Comparison of ENCODE assay signal across 8 cellular contexts in the genomic region with DNA sequence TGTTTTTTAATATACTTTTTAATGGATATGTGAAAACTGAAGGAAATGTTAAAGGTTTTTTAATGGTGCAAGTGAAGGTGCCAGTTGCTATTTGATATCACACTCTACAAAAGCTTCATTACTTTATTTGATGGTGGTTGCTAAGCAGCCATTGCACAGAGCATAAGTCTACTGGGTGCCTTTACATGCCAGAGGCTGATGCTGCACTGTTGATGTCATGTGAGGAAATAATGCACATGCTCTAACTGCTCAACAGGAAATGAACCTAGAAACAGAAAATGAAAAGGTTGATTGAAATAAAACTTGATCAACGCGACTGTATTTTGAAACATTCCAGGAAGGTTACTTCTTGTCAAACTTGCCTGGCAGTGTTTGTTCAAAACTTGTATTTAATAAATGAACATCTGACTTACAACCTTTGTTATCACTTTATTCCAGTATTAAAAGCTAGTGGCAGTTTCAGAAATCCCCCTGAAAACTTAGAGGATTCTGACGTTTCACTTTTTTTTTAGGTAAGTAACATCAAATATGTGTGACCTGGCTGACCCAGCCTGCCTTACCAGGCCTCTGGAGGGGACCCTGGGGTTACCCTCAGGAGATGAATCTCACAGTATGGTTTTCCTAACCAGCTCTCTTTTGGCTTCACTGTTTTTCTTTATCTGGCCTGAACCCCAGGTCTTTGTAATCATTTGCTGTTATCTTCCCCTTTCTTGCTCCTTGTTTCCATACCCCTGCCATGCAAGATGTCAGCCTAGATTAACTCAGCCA. TPM values are rescaled to one million over a fixed set of nuclear protein-coding genes. Genes with fewer than 3 reads are reported as not detected.
DNase-seq lines count a peak whose midpoint lies in the region; ATAC-seq, FAIRE-seq and TF ChIP-seq lines count a peak whose summit lies in the region.

No MANE protein-coding gene starts in this region.

- WGBS in sigmoid colon, 2 donors, result 46 to 68% methylated on average over 3 of the region's 3 CpGs

- H3K27ac Mint-ChIP-seq in T-cell, result peak overlapping the region; percentile 100

- peaks cover 0 to 24% (median 22%) of the 10 kb centered on the region in 4 donors for H3K4me1 ChIP-seq in sigmoid colon

- H3K4me3 Mint-ChIP-seq in T-cell, result peak overlapping the region; percentile 96 to 97 (median 97)

- H3K4me3 ChIP-seq in bronchial epithelial cell (ENCODE audit: low read depth, low read length) (no peak overlapping the region), sigmoid colon (no peak overlapping the region)

- H3K36me3 ChIP-seq in bronchial epithelial cell (ENCODE audit: control insufficient read depth, insufficient read depth, low read length) (peaks cover 7% of the 10 kb centered on the region), sigmoid colon (peaks cover 4 to 53% (median 17%) of the 10 kb centered on the region in 4 donors)

- peak in 32 of 34 experiments; percentile 25 to 82 (median 61) for DNase-seq in T-cell
- peak; percentile 46 for DNase-seq in bronchial epithelial cell (ENCODE audit: low read depth)
- peak; percentile 16 to 46 for DNase-seq in stimulated activated CD4-positive, alpha-beta T cell treated with anti-CD3 and anti-CD28 coated beads, Interleukin-2, amount 100 ng/mL, for 24 hours
- no peak for DNase-seq in nucleus accumbens (lab: John Stamatoyannopoulos, UW)
- no peak for DNase-seq in DMS79 treated with DMSO at 0.1 percent for 48 hours (lab: John Stamatoyannopoulos, UW)
- DNase-seq in sigmoid colon, result no peak

- H3K36me3 Mint-ChIP-seq in T-cell, result peaks cover 14% of the 10 kb centered on the region

- H3K27ac ChIP-seq in sigmoid colon, result no peak overlapping the region

- ATAC-seq in GM21529 (IDR thresholded peaks at IDR 0.05; ENCODE audit: unreplicated experiment) (peak; percentile 59), T-cell (replicated peaks in 1 of 4) (peak; percentile 69 to 90 (median 73)), GM21825 (IDR thresholded peaks at IDR 0.05; ENCODE audit: unreplicated experiment) (no peak)

- CTCF ChIA-PET in T-cell (lab: Charles Lee), result interaction anchor here in 1 of 2 donors (0.6 to 1.9 kb wide), 3 partner anchors 37 to 213 kb away, joined by 4 to 8 read pairs (median 7); a partner anchor contains a TSS

- no peaks in the 10 kb centered on the region for H3K9me3 Mint-ChIP-seq in T-cell

- no peaks in the 10 kb centered on the region for H3K27me3 ChIP-seq in bronchial epithelial cell (ENCODE audit: control insufficient read depth, insufficient read depth, low read length)
- H3K27me3 ChIP-seq in sigmoid colon, result no peaks in the 10 kb centered on the region

- no peak for FAIRE-seq in bronchial epithelial cell (lab: Jason Lieb, UNC)

- H3K27me3 Mint-ChIP-seq in T-cell, result no peaks in the 10 kb centered on the region

- intact Hi-C loops in sigmoid colon (cut with DNase I), result no loop called here

- no peak for TF ChIP-seq POLR2A in sigmoid colon (IDR thresholded peaks at IDR 0.05)

- POLR2A ChIA-PET in T-cell (lab: Charles Lee), result interaction anchor here in 1 of 2 donors (0.6 to 2.4 kb wide), 4 partner anchors 36 to 865 kb away, joined by 3 to 5 read pairs (median 4); a partner anchor contains a TSS

- no peaks in the 10 kb centered on the region for H3K9me3 ChIP-seq in sigmoid colon

- no peak for TF ChIP-seq EP300 in sigmoid colon (IDR thresholded peaks at IDR 0.05)

- peaks cover 40 to 69% (median 62%) of the 10 kb centered on the region in 3 donors for H3K4me1 Mint-ChIP-seq in T-cell

- TF ChIP-seq CTCF in bronchial epithelial cell (IDR thresholded peaks at IDR 0.05; ENCODE audit: insufficient read depth, low read length, severe bottlenecking) (no peak), sigmoid colon (IDR thresholded peaks at IDR 0.05) (no peak)

RNA-seq across cellular contexts. Expression of a gene that starts 2.4 kb away (rescaled TPM):
- 100 to 1,000 TPM; 140 to 188 (median 172) TPM for total RNA-seq in T-cell
- 61.1 and 113 TPM in 2 replicates for total RNA-seq in bronchial epithelial cell
- total RNA-seq in sigmoid colon, result 100 to 1,000 TPM in 2 of 4 donors, 10 to 100 TPM in 2; 54.7 to 141 (median 84.8) TPM
- 100 to 1,000 TPM; 232 to 559 (median 315) TPM for polyA plus RNA-seq in sigmoid colon

RNA-seq across cellular contexts. Expression of a gene that starts 37.3 kb away (rescaled TPM):
- total RNA-seq in T-cell (100 to 1,000 TPM; 130 to 183 (median 153) TPM), bronchial epithelial cell (14.0 and 20.6 TPM in 2 replicates), sigmoid colon (10 to 100 TPM; 42.9 to 93.9 (median 62.8) TPM)
- polyA plus RNA-seq in sigmoid colon, result 10 to 100 TPM in 1 of 3 donors, 1 to 10 TPM in 2; 5.3 to 21.3 (median 5.4) TPM

RNA-seq across cellular contexts. Expression of a gene that starts 39.6 kb away (rescaled TPM):
- total RNA-seq in T-cell (10 to 100 TPM; 40.7 to 44.9 (median 41.8) TPM), bronchial epithelial cell (16.1 and 21.9 TPM in 2 replicates), sigmoid colon (10 to 100 TPM; 33.8 to 37.4 (median 36.4) TPM)
- 10 to 100 TPM in 1 of 3 donors, 1 to 10 TPM in 2; 2.1 to 15.7 (median 2.4) TPM for polyA plus RNA-seq in sigmoid colon

RNA-seq across cellular contexts. Expression of a gene that starts 54.8 kb away (rescaled TPM):
- total RNA-seq in T-cell (100 to 1,000 TPM; 170 to 215 (median 189) TPM), bronchial epithelial cell (not detected in 2 replicates), sigmoid colon (1 to 10 TPM in 1 of 4 donors, under 1 TPM in 2, not detected in 1; 0.66 to 3.5 (median 0.71) TPM)
- polyA plus RNA-seq in sigmoid colon, result 1 to 10 TPM in 1 of 3 donors, not detected in 2; 7.8 TPM

RNA-seq across cellular contexts. Expression of a gene that starts 56.5 kb away (rescaled TPM):
- total RNA-seq in T-cell, result 100 to 1,000 TPM; 290 to 409 (median 361) TPM
- not detected in 2 replicates for total RNA-seq in bronchial epithelial cell
- 1 to 10 TPM in 2 of 4 donors, not detected in 2; 1.4 to 1.7 TPM for total RNA-seq in sigmoid colon
- polyA plus RNA-seq in sigmoid colon, result 10 to 100 TPM in 1 of 3 donors, 1 to 10 TPM in 1, not detected in 1; 2.5 to 57.0 TPM

Comparison
In these comparisons a context has a peak if more than half of its experiments do, and no peak if none do; other contexts are left out.
1. DNase-seq: peak in T-cell (32 of 34), bronchial epithelial cell (single experiment) and stimulated activated CD4-positive, alpha-beta T cell treated with anti-CD3 and anti-CD28 coated beads, Interleukin-2, amount 100 ng/mL, for 24 hours (2 of 2); none in nucleus accumbens (0 of 56), DMS79 treated with DMSO at 0.1 percent for 48 hours (single experiment) and sigmoid colon (single experiment).